ENCODE assay signal across 16 cellular contexts in genomic region chr14:65704412-65704811, GRCh38.
A peak's percentile ranks its signal among the peaks of the same experiment; 100 is the strongest.
DNase-seq lines count a peak whose midpoint lies in the region; TF ChIP-seq lines count a peak whose summit lies in the region.
"Had no signal": no experiment of that assay in that cellular context is flagged by ENCODE, and none has a peak within 500 bp of the region (broad histone marks: within the 10 kb centered on the region; RNA-seq: fewer than 3 reads in every experiment).

No MANE protein-coding gene starts in this region.

- TF ChIP-seq CTCF in cardiac fibroblast (IDR thresholded peaks at IDR 0.05; ENCODE audit: low read depth, low read length), result no peak
- no peak for TF ChIP-seq CTCF in WERI-Rb-1 (IDR thresholded peaks at IDR 0.05; ENCODE audit: low read depth, low read length)

- DNase-seq in activated CD4-positive, alpha-beta T cell treated with anti-CD3 and anti-CD28 coated beads, Interleukin-2, amount 10 ng/mL, durations not matched to agents 24 days and 14 days, result no peak
- DNase-seq in activated CD4-positive, alpha-beta T cell treated with anti-CD3 and anti-CD28 coated beads, Interleukin-2, amount 50 U/mL, for 48 hours, result no peak
- DNase-seq in M059J (ENCODE audit: low read depth) (peak; percentile 20), cardiac fibroblast (ENCODE audit: low read depth in 2 of 2) (peak; percentile 56 to 79), skeletal muscle cell (ENCODE audit: low read depth) (peak; percentile 16), WERI-Rb-1 (no peak), NCI-H526 treated with DMSO at 0.1 percent for 48 hours (lab: John Stamatoyannopoulos, UW) (no peak)
- no peak for DNase-seq in activated effector memory CD4-positive, alpha-beta T cell treated with Interleukin-2 at 50 U/mL for 16 hours
- DNase-seq: 8988T, adrenal gland, dorsolateral prefrontal cortex, GF-D8, NCI-H2171 treated with DMSO at 0.1 percent for 48 hours, posterior cingulate gyrus, transverse colon had no signal

- H3K4me3 Mint-ChIP-seq in activated CD4-positive, alpha-beta T cell treated with anti-CD3 and anti-CD28 coated beads, Interleukin-2, amount 10 ng/mL, durations not matched to agents 24 days and 14 days, result no peak overlapping the region

- no peaks in the 10 kb centered on the region for H3K27me3 Mint-ChIP-seq in activated CD4-positive, alpha-beta T cell treated with anti-CD3 and anti-CD28 coated beads, Interleukin-2, amount 10 ng/mL, durations not matched to agents 24 days and 14 days

- no peaks in the 10 kb centered on the region for H3K9me3 ChIP-seq in WERI-Rb-1 (ENCODE audit: severe bottlenecking)
- H3K9me3 ChIP-seq: adrenal gland had no signal

- intact Hi-C loops in activated CD4-positive, alpha-beta T cell treated with anti-CD3 and anti-CD28 coated beads, Interleukin-2, amount 10 ng/mL, durations not matched to agents 24 days and 14 days (cut with micrococcal nuclease), result loop anchor here (1.0 kb wide), 1 partner anchor 28 kb away; no protein-coding TSS in a partner anchor

- H3K27ac Mint-ChIP-seq in activated CD4-positive, alpha-beta T cell treated with anti-CD3 and anti-CD28 coated beads, Interleukin-2, amount 10 ng/mL, durations not matched to agents 24 days and 14 days, result peak overlapping the region; percentile 78

- no peak overlapping the region for H3K27ac ChIP-seq in WERI-Rb-1
- H3K27ac ChIP-seq: adrenal gland, esophagus muscularis mucosa, transverse colon had no signal

- peaks cover 18% of the 10 kb centered on the region for H3K9me3 Mint-ChIP-seq in activated CD4-positive, alpha-beta T cell treated with anti-CD3 and anti-CD28 coated beads, Interleukin-2, amount 10 ng/mL, durations not matched to agents 24 days and 14 days

- H3K4me3 ChIP-seq in cardiac fibroblast (replicated peaks in 1 of 2; ENCODE audit: low read depth in 2 of 2, low read length in 2 of 2) (no peak overlapping the region), skeletal muscle cell (ENCODE audit: low read depth, low read length) (no peak overlapping the region), WERI-Rb-1 (ENCODE audit: low read depth, low read length) (no peak overlapping the region)
- H3K4me3 ChIP-seq: adrenal gland, esophagus muscularis mucosa, transverse colon had no signal

- no peaks in the 10 kb centered on the region for H3K36me3 ChIP-seq in WERI-Rb-1
- H3K36me3 ChIP-seq: adrenal gland, esophagus muscularis mucosa, transverse colon had no signal

- no peaks in the 10 kb centered on the region for H3K27me3 ChIP-seq in WERI-Rb-1 (ENCODE audit: insufficient read depth, low read depth, severe bottlenecking)
- H3K27me3 ChIP-seq: adrenal gland, dorsolateral prefrontal cortex, esophagus muscularis mucosa, transverse colon had no signal

- H3K36me3 Mint-ChIP-seq in activated CD4-positive, alpha-beta T cell treated with anti-CD3 and anti-CD28 coated beads, Interleukin-2, amount 10 ng/mL, durations not matched to agents 24 days and 14 days (ENCODE audit: low read depth), result peaks cover 36% of the 10 kb centered on the region

- H3K4me1 Mint-ChIP-seq in activated CD4-positive, alpha-beta T cell treated with anti-CD3 and anti-CD28 coated beads, Interleukin-2, amount 10 ng/mL, durations not matched to agents 24 days and 14 days, result peaks cover 14% of the 10 kb centered on the region

Comparison
In these comparisons a context has a peak if more than half of its experiments do, and no peak if none do; other contexts are left out.
1. DNase-seq: peak in M059J (single experiment), cardiac fibroblast (2 of 2) and skeletal muscle cell (single experiment); none in activated CD4-positive, alpha-beta T cell treated with anti-CD3 and anti-CD28 coated beads, Interleukin-2, amount 10 ng/mL, durations not matched to agents 24 days and 14 days (single experiment), activated CD4-positive, alpha-beta T cell treated with anti-CD3 and anti-CD28 coated beads, Interleukin-2, amount 50 U/mL, for 48 hours (0 of 2), WERI-Rb-1 (single experiment), NCI-H526 treated with DMSO at 0.1 percent for 48 hours (single experiment) and activated effector memory CD4-positive, alpha-beta T cell treated with Interleukin-2 at 50 U/mL for 16 hours (single experiment).